In genomic region chr11:13680501-13681264, GRCh38 we compare ENCODE assay signal across 10 cellular contexts. TPM values are rescaled to one million over a fixed set of nuclear protein-coding genes. Genes with fewer than 3 reads are reported as not detected.
DNase-seq lines count a peak whose midpoint lies in the region; ATAC-seq, FAIRE-seq and TF ChIP-seq lines count a peak whose summit lies in the region.
"Had no signal": no experiment of that assay in that cellular context is flagged by ENCODE, and none has a peak within 500 bp of the region (broad histone marks: within the 10 kb centered on the region; RNA-seq: fewer than 3 reads in every experiment).

No MANE protein-coding gene starts in this region.

- H2AFZ ChIP-seq in K562 (ENCODE audit: low read depth, low read length), result no peak overlapping the region

- POLR2A ChIA-PET in K562 (lab: Yijun Ruan, JAX), result interaction anchor here (0.7 to 1.9 kb wide), 4 partner anchors 8 to 12 kb away, joined by 3 to 7 read pairs (median 4); no protein-coding TSS in a partner anchor

- no peak overlapping the region for H3K4me2 ChIP-seq in K562 (ENCODE audit: insufficient read depth, low read length)

- H3K36me3 ChIP-seq in K562 (ENCODE audit: control insufficient read depth, insufficient read depth, low read length), result peaks cover 1% of the 10 kb centered on the region; the same call in 1 of the 3 replicates

- ATAC-seq in GM19438 (IDR thresholded peaks at IDR 0.05; ENCODE audit: low read depth, unreplicated experiment) (peak; percentile 54), HG03159 (IDR thresholded peaks at IDR 0.05; ENCODE audit: unreplicated experiment) (peak; percentile 88), K562 (no peak; the same call in 2 of the 3 replicates)

- peak; percentile 21 to 36 for DNase-seq in AML-193 (lab: John Stamatoyannopoulos, UW)
- peak in 1 of 4 experiments; percentile 4 for DNase-seq in K562 (ENCODE audit: extremely low read depth in 1 of 4, low spot score in 3 of 4)
- DNase-seq in epidermal melanocyte (ENCODE audit: insufficient read length, low spot score), result no peak
- no peak for DNase-seq in NCI-H1436 (lab: John Stamatoyannopoulos, UW)
- DNase-seq in T-helper 9 cell, result no peak
- DNase-seq in lower leg skin (ENCODE audit: low spot score in 2 of 2), result no peak
- DNase-seq: effector CD8-positive, alpha-beta T cell had no signal

- TF ChIP-seq EP300 in K562 (IDR thresholded peaks at IDR 0.05; ENCODE audit: low read length), result no peak

- H3K9ac ChIP-seq in K562 (ENCODE audit: insufficient read depth in 1 of 2, low read depth in 2 of 2, low read length in 2 of 2), result no peak overlapping the region

- WGBS in K562 (ENCODE audit: insufficient coverage, low coverage, missing lambda C conversion rate), result 70% methylated on average over 4 of the region's 4 CpGs
- 60 to 65% methylated on average over 4 of the region's 4 CpGs for WGBS in lower leg skin, 2 donors

- no TSS peak for BruUV-seq in K562 (replicated peaks; lab: Mats Ljungman, UMichigan)

- intact Hi-C loops in K562 (cut with micrococcal nuclease), result no loop called here
- intact Hi-C loops in lower leg skin (cut with DNase I; ENCODE audit: low total_unique reads), result loop anchor here (1.0 kb wide), 1 partner anchor 19 kb away; no protein-coding TSS in a partner anchor

- H3K9me1 ChIP-seq in K562 (ENCODE audit: control insufficient read depth, insufficient read depth, low read length), result no peaks in the 10 kb centered on the region

- no peak for TF ChIP-seq RAD21 in K562 (CRISPR knock-in tag; conservative IDR thresholded peaks at IDR 0.05 in 1 of 2, IDR thresholded peaks at IDR 0.05 in 1 of 2)

- H3K4me3 ChIP-seq in K562 (no peak overlapping the region), lower leg skin (ENCODE audit: low read depth, poor library complexity, severe bottlenecking) (no peak overlapping the region)

- in situ Hi-C loops in K562 (cut with MboI), result no loop called here

- CTCF ChIA-PET in K562 (lab: Yijun Ruan, JAX; ENCODE audit: low intra/inter-chr PET ratio), result no interaction called here

- no peak for FAIRE-seq in K562 (lab: Jason Lieb, UNC)

- H3K27me3 ChIP-seq in K562 (ENCODE audit: control insufficient read depth in 2 of 2, insufficient read depth in 2 of 2, low read length in 2 of 2), result no peaks in the 10 kb centered on the region

- H3K9me3 ChIP-seq in K562 (replicated peaks; ENCODE audit: control insufficient read depth, insufficient read depth, low read depth, low read length), result no peaks in the 10 kb centered on the region

- TF ChIP-seq POLR2A in K562 (conservative IDR thresholded peaks at IDR 0.05), result no peak
- no peak for TF ChIP-seq POLR2A in lower leg skin (IDR thresholded peaks at IDR 0.05)

- no peak overlapping the region for H3K27ac ChIP-seq in K562 (ENCODE audit: extremely low read depth, low read depth, low read length)
- H3K27ac ChIP-seq: VCaP had no signal

- peaks cover 98% of the 10 kb centered on the region for H3K79me2 ChIP-seq in K562 (ENCODE audit: control insufficient read depth, insufficient read depth, low read length)

- H3K4me1 ChIP-seq in K562 (replicated peaks in 1 of 2; ENCODE audit: control insufficient read depth in 2 of 2, insufficient read depth in 2 of 2, low read length in 2 of 2), result peaks cover 0 to 4% of the 10 kb centered on the region in 2 experiments; a peak in 3 of 5 replicates

- H4K20me1 ChIP-seq in K562 (replicated peaks; ENCODE audit: control insufficient read depth, insufficient read depth, low read length), result peaks cover 5% of the 10 kb centered on the region; the same call in 1 of the 2 replicates

- no peak for TF ChIP-seq CTCF in K562 (IDR thresholded peaks at IDR 0.05 in 2 of 3, conservative IDR thresholded peaks at IDR 0.05 in 1 of 3; ENCODE audit: insufficient read depth in 2 of 3, low read depth in 1 of 3, low read length in 3 of 3)
- TF ChIP-seq CTCF in lower leg skin (IDR thresholded peaks at IDR 0.05), result no peak

TF ChIP-seq in K562, 482 proteins besides CTCF, POLR2A, EP300 and RAD21 (continues in another document):
- no peak for TF ChIP-seq CREM (IDR thresholded peaks at IDR 0.05; ENCODE audit: low read depth)
- no peak for TF ChIP-seq KDM2B (CRISPR knock-in tag; IDR thresholded peaks at IDR 0.05)
- TF ChIP-seq ZBTB11 (CRISPR knock-in tag; IDR thresholded peaks at IDR 0.05), result no peak
- TF ChIP-seq ZNF655 (CRISPR knock-in tag; IDR thresholded peaks at IDR 0.05), result no peak
- no peak for TF ChIP-seq ZFP91 (CRISPR knock-in tag; IDR thresholded peaks at IDR 0.05)
- TF ChIP-seq PHB (CRISPR knock-in tag; IDR thresholded peaks at IDR 0.05), result no peak
- peak; percentile 56; the same call in 1 of the 2 replicates for TF ChIP-seq SPI1 (IDR thresholded peaks at IDR 0.05; ENCODE audit: borderline replicate concordance, low read depth, low read length)
- no peak for TF ChIP-seq ZFP1 (CRISPR knock-in tag; IDR thresholded peaks at IDR 0.05)
- no peak for TF ChIP-seq PURB (CRISPR knock-in tag; IDR thresholded peaks at IDR 0.05; ENCODE audit: low read depth)
- no peak for TF ChIP-seq ZNF436 (CRISPR knock-in tag; IDR thresholded peaks at IDR 0.05)
- TF ChIP-seq ZNF766 (CRISPR knock-in tag; conservative IDR thresholded peaks at IDR 0.05), result peak; percentile 29; the same call in 1 of the 2 replicates
- no peak for TF ChIP-seq LCOR (CRISPR knock-in tag; IDR thresholded peaks at IDR 0.05)
- no peak for TF ChIP-seq ZBED1 (IDR thresholded peaks at IDR 0.05)
- no peak for TF ChIP-seq HLTF (IDR thresholded peaks at IDR 0.05)
- TF ChIP-seq ZNF41 (CRISPR knock-in tag; conservative IDR thresholded peaks at IDR 0.05), result no peak
- no peak for TF ChIP-seq ZNF212 (CRISPR knock-in tag; IDR thresholded peaks at IDR 0.05)

RNA-seq across cellular contexts. Expression of gene FAR1, which starts 12.2 kb away (rescaled TPM):
- 48.0 and 242 TPM in 2 replicates for total RNA-seq in K562 (2011; cell fraction: chromatin; rRNA removed; ENCODE audit: low replicate concordance)
- 14.3 and 23.7 TPM in 2 replicates for total RNA-seq in K562 (2011; cell fraction: nucleolus; rRNA removed)
- 50.6 and 76.4 TPM in 2 replicates for total RNA-seq in K562 (2011; cell fraction: nucleoplasm; rRNA removed)
- 31.2 and 33.0 TPM in 2 replicates for total RNA-seq in K562 (2014; rRNA removed)
- 63.6 and 80.0 TPM in 2 replicates for total RNA-seq in K562 (2014; rRNA removed; fragmentation: Illumina TruSeq; extraction: Trizol)
- 46.8 and 52.6 TPM in 2 replicates for total RNA-seq in K562 (2015; rRNA removed; fragmentation: Illumina TruSeq; extraction: Trizol)
- total RNA-seq in K562 (2021), result 62.0 and 63.5 TPM in 2 replicates
- 73.5 and 88.2 TPM in 2 replicates for polyA plus RNA-seq in K562 (2011; rRNA removed)
- polyA plus RNA-seq in K562 (2011; cell fraction: cytosol; rRNA removed), result 24.8 and 32.3 TPM in 2 replicates
- 51.1 and 85.3 TPM in 2 replicates for polyA plus RNA-seq in K562 (2011; cell fraction: nucleus; rRNA removed)
- 35.4 and 39.3 TPM in 2 replicates for polyA plus RNA-seq in K562 (2012)
- 61.7 and 67.6 TPM in 2 replicates for polyA plus RNA-seq in K562 (2014; fragmentation: Illumina TruSeq; extraction: Trizol)
- 10 to 100 TPM; 17.7 to 23.3 TPM for polyA plus RNA-seq in K562 (2014; fragmentation: Nextera tagmentation; extraction: Ambion mirVana)
- 42.2 and 43.6 TPM in 2 replicates for polyA plus RNA-seq in K562 (2014; rRNA removed)
- polyA minus RNA-seq in K562 (2011; rRNA and poly(A)+ RNA removed), result 169 and 188 TPM in 2 replicates
- polyA minus RNA-seq in K562 (2011; cell fraction: cytosol; rRNA and poly(A)+ RNA removed), result 38.2 and 48.4 TPM in 2 replicates
- 47.4 and 115 TPM in 2 replicates for polyA minus RNA-seq in K562 (2011; cell fraction: nucleus; rRNA and poly(A)+ RNA removed)
- total RNA-seq in lower leg skin, result 10 to 100 TPM in 3 of 4 donors, 1 to 10 TPM in 1; 8.0 to 17.0 (median 13.5) TPM

Comparison
In these comparisons a context has a peak if more than half of its experiments do, and no peak if none do; other contexts are left out.
1. DNase-seq: peak in AML-193 (2 of 2); none in epidermal melanocyte (single experiment), NCI-H1436 (single experiment), T-helper 9 cell (single experiment) and lower leg skin (0 of 2).